ENCODE assay signal across 13 cellular contexts in genomic region chr6:130453230-130453629, GRCh38.
A peak's percentile ranks its signal among the peaks of the same experiment; 100 is the strongest.
DNase-seq lines count a peak whose midpoint lies in the region; TF ChIP-seq lines count a peak whose summit lies in the region.
"Had no signal": no experiment of that assay in that cellular context is flagged by ENCODE, and none has a peak within 500 bp of the region (broad histone marks: within the 10 kb centered on the region; RNA-seq: fewer than 3 reads in every experiment).

No MANE protein-coding gene starts in this region.

- H3K36me3 ChIP-seq in mammary epithelial cell (ENCODE audit: insufficient read depth, low read length) (no peaks in the 10 kb centered on the region), neural cell (ENCODE audit: insufficient read depth, low read length) (no peaks in the 10 kb centered on the region)
- H3K36me3 ChIP-seq: ovary had no signal

- no peaks in the 10 kb centered on the region for H3K9me3 Mint-ChIP-seq in activated CD4-positive, alpha-beta memory T cell treated with anti-CD3 and anti-CD28 coated beads for 36 hours
- H3K9me3 Mint-ChIP-seq in activated CD4-positive, alpha-beta memory T cell treated with anti-CD3 and anti-CD28 coated beads, Interleukin-2, amount 10 ng/mL, durations not matched to agents 7 days and 5 days = no peaks in the 10 kb centered on the region

- dilution Hi-C loops in mammary epithelial cell (cut with HindIII; ENCODE audit: low sequenced_read_pairs) = no loop called here

- TF ChIP-seq RAD21 in neural cell (conservative IDR thresholded peaks at IDR 0.05) = no peak

- no peaks in the 10 kb centered on the region for H3K27me3 Mint-ChIP-seq in activated CD4-positive, alpha-beta memory T cell treated with anti-CD3 and anti-CD28 coated beads for 36 hours
- H3K27me3 Mint-ChIP-seq in activated CD4-positive, alpha-beta memory T cell treated with anti-CD3 and anti-CD28 coated beads, Interleukin-2, amount 10 ng/mL, durations not matched to agents 7 days and 5 days = no peaks in the 10 kb centered on the region

- no peaks in the 10 kb centered on the region for H3K79me2 ChIP-seq in mammary epithelial cell (ENCODE audit: insufficient read depth, low read length)
- H3K79me2 ChIP-seq in neural cell (replicated peaks; ENCODE audit: insufficient read depth, low read length) = no peaks in the 10 kb centered on the region

- peak; percentile 87 for TF ChIP-seq EP300 in neural cell (conservative IDR thresholded peaks at IDR 0.05; ENCODE audit: poor library complexity, severe bottlenecking)

- BruUV-seq in mammary epithelial cell (replicated peaks; lab: Mats Ljungman, UMichigan) = no TSS peak

- in situ Hi-C loops in mammary epithelial cell (cut with MboI; ENCODE audit: low sequenced_read_pairs in 2 of 2) = no loop called here

- DNase-seq in activated CD4-positive, alpha-beta memory T cell treated with anti-CD3 and anti-CD28 coated beads for 36 hours = peak; percentile 11
- DNase-seq in activated CD4-positive, alpha-beta memory T cell treated with anti-CD3 and anti-CD28 coated beads, Interleukin-2, amount 10 ng/mL, durations not matched to agents 7 days and 5 days = no peak
- peak; percentile 7 for DNase-seq in LHCN-M2 (ENCODE audit: low read depth)
- peak; percentile 54 for DNase-seq in mammary epithelial cell
- DNase-seq in posterior vena cava (ENCODE audit: low spot score) = no peak
- no peak for DNase-seq in stimulated activated CD4-positive, alpha-beta T cell treated with anti-CD3 and anti-CD28 coated beads, Interleukin-1b, Interleukin-23, amount 100 ng/mL, for 48 hours
- no peak for DNase-seq in NCI-H82 treated with DMSO at 0.1 percent for 48 hours (lab: John Stamatoyannopoulos, UW; ENCODE audit: unreplicated experiment)
- DNase-seq: dorsolateral prefrontal cortex, NCI-H2029, NCI-H69, ovary, testis had no signal

- H3K27me3 ChIP-seq in mammary epithelial cell (ENCODE audit: insufficient read depth, low read length) = no peaks in the 10 kb centered on the region
- H3K27me3 ChIP-seq in neural cell (ENCODE audit: insufficient read depth, low read depth, low read length) = no peaks in the 10 kb centered on the region
- H3K27me3 ChIP-seq: dorsolateral prefrontal cortex, ovary, testis had no signal

- WGBS in mammary epithelial cell (ENCODE audit: low coverage, missing lambda C conversion rate) = 98% methylated on average over 5 of the region's 5 CpGs

- H3K27ac Mint-ChIP-seq in activated CD4-positive, alpha-beta memory T cell treated with anti-CD3 and anti-CD28 coated beads for 36 hours = no peak overlapping the region
- no peak overlapping the region for H3K27ac Mint-ChIP-seq in activated CD4-positive, alpha-beta memory T cell treated with anti-CD3 and anti-CD28 coated beads, Interleukin-2, amount 10 ng/mL, durations not matched to agents 7 days and 5 days

- H4K20me1 ChIP-seq in mammary epithelial cell (ENCODE audit: insufficient read depth, low read length) (no peaks in the 10 kb centered on the region), neural cell (ENCODE audit: insufficient read depth) (no peaks in the 10 kb centered on the region)

- CTCF ChIA-PET in activated CD4-positive, alpha-beta memory T cell treated with anti-CD3 and anti-CD28 coated beads for 36 hours (lab: Charles Lee) = no interaction called here
- CTCF ChIA-PET in activated CD4-positive, alpha-beta memory T cell treated with anti-CD3 and anti-CD28 coated beads, Interleukin-2, amount 10 ng/mL, durations not matched to agents 7 days and 5 days (lab: Charles Lee) = no interaction called here
- CTCF ChIA-PET in mammary epithelial cell (lab: Charles Lee; ENCODE audit: low non-redundant PET) = no interaction called here

- no peak overlapping the region for H3K4me3 ChIP-seq in mammary epithelial cell (replicated peaks in 1 of 3; ENCODE audit: insufficient read depth in 1 of 3, low read depth in 2 of 3, low read length in 3 of 3)
- H3K4me3 ChIP-seq in neural cell (ENCODE audit: low read length) = peak overlapping the region; percentile 24
- H3K4me3 ChIP-seq: dorsolateral prefrontal cortex, ovary, testis had no signal

- no peak overlapping the region for H2AFZ ChIP-seq in mammary epithelial cell (ENCODE audit: low read depth, low read length)
- H2AFZ ChIP-seq in neural cell (ENCODE audit: low read depth, low read length) = no peak overlapping the region

- H3K4me1 Mint-ChIP-seq in activated CD4-positive, alpha-beta memory T cell treated with anti-CD3 and anti-CD28 coated beads for 36 hours (ENCODE audit: low read depth) = no peaks in the 10 kb centered on the region
- H3K4me1 Mint-ChIP-seq in activated CD4-positive, alpha-beta memory T cell treated with anti-CD3 and anti-CD28 coated beads, Interleukin-2, amount 10 ng/mL, durations not matched to agents 7 days and 5 days = no peaks in the 10 kb centered on the region

- H3K9ac ChIP-seq in mammary epithelial cell (ENCODE audit: insufficient read depth, low read length) (no peak overlapping the region), neural cell (ENCODE audit: low read length) (peak overlapping the region; percentile 7)

- intact Hi-C loops in activated CD4-positive, alpha-beta memory T cell treated with anti-CD3 and anti-CD28 coated beads for 36 hours (cut with micrococcal nuclease) = no loop called here
- intact Hi-C loops in mammary epithelial cell (cut with micrococcal nuclease) = no loop called here
- intact Hi-C loops in posterior vena cava (cut with DNase I) = no loop called here

- H3K27ac ChIP-seq in mammary epithelial cell (ENCODE audit: insufficient read depth, low read depth, low read length) = no peak overlapping the region
- peak overlapping the region; percentile 75 for H3K27ac ChIP-seq in neural cell (ENCODE audit: low read length)
- H3K27ac ChIP-seq: dorsolateral prefrontal cortex, ovary, testis had no signal

- H3K9me3 ChIP-seq in mammary epithelial cell (replicated peaks; ENCODE audit: insufficient read depth, low read length) (no peaks in the 10 kb centered on the region), neural cell (ENCODE audit: low read length) (no peaks in the 10 kb centered on the region)
- H3K9me3 ChIP-seq: ovary, testis had no signal

- H3K9me2 ChIP-seq in neural cell (ENCODE audit: insufficient read depth, low read length) = no peaks in the 10 kb centered on the region

- peaks cover 5% of the 10 kb centered on the region for H3F3A ChIP-seq in neural cell (ENCODE audit: insufficient read depth, low read length, poor library complexity, severe bottlenecking)

- TF ChIP-seq CTCF in mammary epithelial cell (conservative IDR thresholded peaks at IDR 0.05 in 1 of 2, IDR thresholded peaks at IDR 0.05 in 1 of 2; ENCODE audit: extremely low read depth in 1 of 2, insufficient read depth in 1 of 2, low read depth in 1 of 2, low read length in 2 of 2) (no peak), neural cell (IDR thresholded peaks at IDR 0.05; ENCODE audit: poor library complexity, severe bottlenecking) (no peak)

- H3K36me3 Mint-ChIP-seq in activated CD4-positive, alpha-beta memory T cell treated with anti-CD3 and anti-CD28 coated beads for 36 hours = no peaks in the 10 kb centered on the region
- H3K36me3 Mint-ChIP-seq in activated CD4-positive, alpha-beta memory T cell treated with anti-CD3 and anti-CD28 coated beads, Interleukin-2, amount 10 ng/mL, durations not matched to agents 7 days and 5 days (ENCODE audit: low read depth) = no peaks in the 10 kb centered on the region

- H3K4me2 ChIP-seq in mammary epithelial cell (ENCODE audit: insufficient read depth, low read depth, low read length) (no peak overlapping the region), neural cell (ENCODE audit: low read length) (peak overlapping the region; percentile 50)

- POLR2A ChIA-PET in activated CD4-positive, alpha-beta memory T cell treated with anti-CD3 and anti-CD28 coated beads for 36 hours (lab: Charles Lee) = no interaction called here
- POLR2A ChIA-PET in activated CD4-positive, alpha-beta memory T cell treated with anti-CD3 and anti-CD28 coated beads, Interleukin-2, amount 10 ng/mL, durations not matched to agents 7 days and 5 days (lab: Charles Lee) = no interaction called here

- H3K4me1 ChIP-seq in mammary epithelial cell (ENCODE audit: insufficient read depth, low read length) = no peaks in the 10 kb centered on the region
- H3K4me1 ChIP-seq: testis had no signal

- no peak overlapping the region for H3K4me3 Mint-ChIP-seq in activated CD4-positive, alpha-beta memory T cell treated with anti-CD3 and anti-CD28 coated beads for 36 hours
- H3K4me3 Mint-ChIP-seq in activated CD4-positive, alpha-beta memory T cell treated with anti-CD3 and anti-CD28 coated beads, Interleukin-2, amount 10 ng/mL, durations not matched to agents 7 days and 5 days = no peak overlapping the region

TF ChIP-seq in neural cell, 6 proteins besides CTCF, POLR2A, EP300 and RAD21:
- TF ChIP-seq SMC3 (conservative IDR thresholded peaks at IDR 0.05; ENCODE audit: poor library complexity) (no peak), EZH2 (IDR thresholded peaks at IDR 0.05; ENCODE audit: borderline replicate concordance, insufficient read depth, low read length, poor library complexity, severe bottlenecking) (no peak), POLR2AphosphoS5 (IDR thresholded peaks at IDR 0.05) (peak; percentile 82)

Comparison
In these comparisons a context has a peak if more than half of its experiments do, and no peak if none do; other contexts are left out.
1. DNase-seq: peak in activated CD4-positive, alpha-beta memory T cell treated with anti-CD3 and anti-CD28 coated beads for 36 hours (single experiment), LHCN-M2 (single experiment) and mammary epithelial cell (single experiment); none in activated CD4-positive, alpha-beta memory T cell treated with anti-CD3 and anti-CD28 coated beads, Interleukin-2, amount 10 ng/mL, durations not matched to agents 7 days and 5 days (single experiment), posterior vena cava (single experiment), stimulated activated CD4-positive, alpha-beta T cell treated with anti-CD3 and anti-CD28 coated beads, Interleukin-1b, Interleukin-23, amount 100 ng/mL, for 48 hours (single experiment) and NCI-H82 treated with DMSO at 0.1 percent for 48 hours (single experiment).